ENCODE assay signal across 10 cellular contexts in genomic region chr7:123916240-123916724, GRCh38. TPM values are rescaled to one million over a fixed set of nuclear protein-coding genes. Genes with fewer than 3 reads are reported as not detected.
DNase-seq lines count a peak whose midpoint lies in the region; TF ChIP-seq lines count a peak whose summit lies in the region.
"Had no signal": no experiment of that assay in that cellular context is flagged by ENCODE, and none has a peak within 500 bp of the region (broad histone marks: within the 10 kb centered on the region; RNA-seq: fewer than 3 reads in every experiment).

No MANE protein-coding gene starts in this region.

- H3K36me3 ChIP-seq in colonic mucosa = no peaks in the 10 kb centered on the region
- H3K36me3 ChIP-seq: SJCRH30 had no signal

- H3K27ac ChIP-seq in colonic mucosa = no peak overlapping the region
- H3K27ac ChIP-seq: SJCRH30 had no signal

- TF ChIP-seq POLR2A in NB4 (IDR thresholded peaks at IDR 0.05; ENCODE audit: extremely low read depth, insufficient read length) = no peak

- no peaks in the 10 kb centered on the region for H3K9me3 ChIP-seq in colonic mucosa
- H3K9me3 ChIP-seq: SJCRH30 had no signal

- DNase-seq in NCI-H1105 treated with DMSO at 0.1 percent for 48 hours (lab: John Stamatoyannopoulos, UW) (peak; percentile 31), NCI-H1105 (lab: John Stamatoyannopoulos, UW) (no peak), NB4 (ENCODE audit: low read depth) (peak; percentile 60), colonic mucosa (peak; percentile 53), putamen (ENCODE audit: low spot score) (peak; percentile 1), NCI-H128 (lab: John Stamatoyannopoulos, UW; ENCODE audit: unreplicated experiment) (no peak), GF-D8 (lab: John Stamatoyannopoulos, UW) (no peak)
- DNase-seq in stimulated activated CD4-positive, alpha-beta T cell treated with anti-CD3 and anti-CD28 coated beads, Interleukin-1b, Interleukin-23, amount 100 ng/mL, for 48 hours = no peak

- no peaks in the 10 kb centered on the region for H3K4me1 ChIP-seq in colonic mucosa
- H3K4me1 ChIP-seq: SJCRH30 had no signal

- no peak overlapping the region for H3K9ac ChIP-seq in colonic mucosa (ENCODE audit: low read depth in 2 of 2, low read length in 2 of 2)

- TF ChIP-seq CTCF in NB4 (IDR thresholded peaks at IDR 0.05; ENCODE audit: low read depth, low read length) = peak; percentile 44
- TF ChIP-seq CTCF in colonic mucosa (IDR thresholded peaks at IDR 0.05) = peak; percentile 23

- H3K4me3 ChIP-seq in NB4 (ENCODE audit: low read depth, low read length) = no peak overlapping the region
- no peak overlapping the region for H3K4me3 ChIP-seq in colonic mucosa
- H3K4me3 ChIP-seq: SJCRH30 had no signal

- intact Hi-C loops in colonic mucosa (cut with DNase I) = no loop called here

- no peaks in the 10 kb centered on the region for H3K27me3 ChIP-seq in colonic mucosa

RNA-seq across cellular contexts. Expression of gene SPAM1, which starts 8.8 kb away (rescaled TPM):
- total RNA-seq in colonic mucosa = not detected
- total RNA-seq: SJCRH30, temporal lobe had no signal

Comparison
In these comparisons a context has a peak if more than half of its experiments do, and no peak if none do; other contexts are left out.
1. DNase-seq: peak in NCI-H1105 treated with DMSO at 0.1 percent for 48 hours (single experiment), NB4 (single experiment), colonic mucosa (single experiment) and putamen (single experiment); none in NCI-H1105 (single experiment), stimulated activated CD4-positive, alpha-beta T cell treated with anti-CD3 and anti-CD28 coated beads, Interleukin-1b, Interleukin-23, amount 100 ng/mL, for 48 hours (single experiment), NCI-H128 (single experiment) and GF-D8 (single experiment).